In the genomic region with DNA sequence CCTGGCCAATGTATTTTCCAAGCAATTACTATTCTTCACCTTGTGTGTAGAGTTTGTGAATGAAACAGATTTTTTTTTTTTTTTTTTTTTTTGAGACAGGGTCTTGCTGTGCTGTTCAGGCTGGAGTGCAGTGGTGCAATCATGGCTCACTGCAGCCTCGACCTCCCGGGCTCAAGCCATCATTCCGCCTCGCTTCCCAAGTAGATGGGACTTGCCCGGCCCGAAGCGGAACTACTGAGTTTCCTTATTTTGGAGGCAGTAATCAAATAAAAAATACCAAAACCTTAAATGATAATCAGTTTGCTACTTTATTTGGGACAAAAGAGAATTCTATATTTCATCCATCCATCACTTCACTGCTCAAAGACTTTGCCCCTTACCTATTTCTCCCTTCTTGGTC, we compare ENCODE assay signal across 9 cellular contexts. TPM values are rescaled to one million over a fixed set of nuclear protein-coding genes. Genes with fewer than 3 reads are reported as not detected.
DNase-seq lines count a peak whose midpoint lies in the region; ATAC-seq and TF ChIP-seq lines count a peak whose summit lies in the region.
"Had no signal": no experiment of that assay in that cellular context is flagged by ENCODE, and none has a peak within 500 bp of the region (broad histone marks: within the 10 kb centered on the region; RNA-seq: fewer than 3 reads in every experiment).

No MANE protein-coding gene starts in this region.

- H3K4me3 Mint-ChIP-seq in mesothelial cell of epicardium = peak overlapping the region; percentile 97

- H3K9me3 ChIP-seq in left ventricle myocardium inferior (replicated peaks) (peaks cover 2% of the 10 kb centered on the region), adipocyte (ENCODE audit: control insufficient read depth, low read length) (peaks cover 4% of the 10 kb centered on the region), vagina (no peaks in the 10 kb centered on the region)

- H3K27me3 ChIP-seq in left ventricle myocardium inferior (ENCODE audit: low read depth) (no peaks in the 10 kb centered on the region), adipocyte (replicated peaks; ENCODE audit: control insufficient read depth, insufficient read depth, low read length) (no peaks in the 10 kb centered on the region), vagina (no peaks in the 10 kb centered on the region)

- H3K4me1 Mint-ChIP-seq in mesothelial cell of epicardium = peaks cover 2% of the 10 kb centered on the region

- no peak for ATAC-seq in left cardiac atrium

- H3K4me1 ChIP-seq in left ventricle myocardium inferior (peaks cover 18% of the 10 kb centered on the region), adipocyte (ENCODE audit: control insufficient read depth, insufficient read depth, low read length) (no peaks in the 10 kb centered on the region), vagina (peaks cover 7% of the 10 kb centered on the region)

- H3K36me3 Mint-ChIP-seq in mesothelial cell of epicardium = peaks cover 10% of the 10 kb centered on the region

- no peaks in the 10 kb centered on the region for H3K27me3 Mint-ChIP-seq in mesothelial cell of epicardium (ENCODE audit: low read depth)

- DNase-seq in left ventricle myocardium inferior (no peak), left cardiac atrium (no peak), adipocyte (ENCODE audit: low read depth) (no peak), mesothelial cell of epicardium (ENCODE audit: low spot score in 2 of 2, unreplicated experiment in 2 of 2) (no peak), vagina (ENCODE audit: extremely low spot score in 2 of 2) (no peak), NK-92 (lab: John Stamatoyannopoulos, UW; ENCODE audit: unreplicated experiment) (no peak), cortex of kidney (lab: John Stamatoyannopoulos, UW) (no peak)
- no peak for DNase-seq in activated CD4-positive, CD25-positive, alpha-beta regulatory T cell (lab: John Stamatoyannopoulos, UW)

- no peak for TF ChIP-seq CTCF in left ventricle myocardium inferior (IDR thresholded peaks at IDR 0.05; ENCODE audit: borderline replicate concordance)
- TF ChIP-seq CTCF in mesothelial cell of epicardium (IDR thresholded peaks at IDR 0.05; ENCODE audit: unreplicated experiment) = no peak
- no peak for TF ChIP-seq CTCF in vagina (IDR thresholded peaks at IDR 0.05)

- intact Hi-C loops in left ventricle myocardium inferior (cut with micrococcal nuclease) = no loop called here
- intact Hi-C loops in left cardiac atrium (cut with DNase I) = no loop called here
- intact Hi-C loops in vagina (cut with DNase I) = no loop called here

- H3K9me3 Mint-ChIP-seq in mesothelial cell of epicardium = peaks cover 13% of the 10 kb centered on the region

- peak overlapping the region; percentile 93 for H3K9ac ChIP-seq in adipocyte (ENCODE audit: low read length)

- no peak for TF ChIP-seq POLR2A in vagina (IDR thresholded peaks at IDR 0.05)

- H3K27ac ChIP-seq in left ventricle myocardium inferior (replicated peaks) = no peak overlapping the region
- peak overlapping the region; percentile 74 for H3K27ac ChIP-seq in vagina

- no peak overlapping the region for H3K27ac Mint-ChIP-seq in mesothelial cell of epicardium

- H3K36me3 ChIP-seq in left ventricle myocardium inferior (peaks cover under 1% of the 10 kb centered on the region), adipocyte (ENCODE audit: control insufficient read depth, insufficient read depth, low read length, severe bottlenecking) (no peaks in the 10 kb centered on the region), vagina (no peaks in the 10 kb centered on the region)

- H3K4me3 ChIP-seq in left ventricle myocardium inferior = peak overlapping the region; percentile 75
- peak overlapping the region; percentile 99 for H3K4me3 ChIP-seq in adipocyte (ENCODE audit: low read length)
- peak overlapping the region; percentile 62 to 75 for H3K4me3 ChIP-seq in vagina

RNA-seq across cellular contexts. Expression of a gene that starts 0.7 kb away (rescaled TPM):
- 4.0 TPM for total RNA-seq in left ventricle myocardium inferior
- total RNA-seq in left cardiac atrium = 1 to 10 TPM; 2.0 to 4.5 TPM
- total RNA-seq in mesothelial cell of epicardium = 6.6 to 8.7 TPM (median 8.4 TPM) in 3 replicates
- total RNA-seq in vagina = 6.1 TPM

RNA-seq across cellular contexts. Expression of a gene that starts 4.2 kb away (rescaled TPM):
- total RNA-seq in left ventricle myocardium inferior (not detected), left cardiac atrium (not detected), mesothelial cell of epicardium (not detected in 3 replicates), vagina (not detected)
- total RNA-seq: lung had no signal

RNA-seq across cellular contexts. Expression of a gene that starts 49.7 kb away (rescaled TPM):
- total RNA-seq in left ventricle myocardium inferior (0.19 TPM), left cardiac atrium (under 1 TPM in 1 of 2 donors, not detected in 1; 0.15 TPM), mesothelial cell of epicardium (1.3 to 1.5 TPM (median 1.4 TPM) in 3 replicates), vagina (not detected)
